ENCODE assay signal across 8 cellular contexts in the genomic region with DNA sequence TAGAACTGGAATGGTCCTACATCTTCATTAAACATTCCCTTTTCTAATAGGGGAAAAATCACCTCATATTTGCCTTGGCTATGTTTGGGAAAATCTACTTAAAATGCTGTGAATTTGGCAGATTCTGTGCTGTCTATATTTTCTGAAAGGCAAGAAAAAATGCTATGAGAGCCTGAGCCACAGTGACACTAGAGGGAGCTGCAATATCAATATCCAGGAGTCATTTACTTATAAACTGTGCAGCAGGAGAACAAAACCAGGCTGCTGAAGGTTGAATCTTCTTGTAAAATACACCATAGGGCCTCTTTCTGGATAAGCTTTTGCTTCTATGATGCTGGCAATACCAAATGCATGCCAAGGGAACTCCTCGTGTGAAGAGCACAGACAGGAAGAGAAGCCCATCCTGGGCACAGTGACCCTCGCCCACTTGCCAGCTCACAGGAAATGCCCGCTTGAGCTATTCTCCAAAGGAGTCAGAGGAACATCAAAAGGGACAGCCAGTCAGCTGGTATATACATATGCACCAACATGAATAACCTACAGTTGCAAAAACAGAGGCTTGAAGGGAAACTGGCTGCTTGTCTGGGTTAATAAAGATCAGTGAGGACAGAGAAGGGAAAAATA. TPM values are rescaled to one million over a fixed set of nuclear protein-coding genes. Genes with fewer than 3 reads are reported as not detected.
A peak's percentile ranks its signal among the peaks of the same experiment; 100 is the strongest.
DNase-seq lines count a peak whose midpoint lies in the region; ATAC-seq and TF ChIP-seq lines count a peak whose summit lies in the region.

No MANE protein-coding gene starts in this region.

- peaks cover 28% of the 10 kb centered on the region for H3K4me1 Mint-ChIP-seq in brain

- H3K4me2 ChIP-seq in PC-3 (ENCODE audit: low read length): no peak overlapping the region

- peaks cover 7% of the 10 kb centered on the region for H3K36me3 Mint-ChIP-seq in brain

- H3K9me3 Mint-ChIP-seq in brain: no peaks in the 10 kb centered on the region

- H3K27me3 Mint-ChIP-seq in brain: peaks cover 4% of the 10 kb centered on the region

- H3K4me1 ChIP-seq in PC-3 (ENCODE audit: insufficient read depth, low read length): no peaks in the 10 kb centered on the region

- intact Hi-C loops in PC-3 (cut with micrococcal nuclease): loop anchor here (1.0 to 5.0 kb wide), 3 partner anchors 377 to 513 kb away; partner anchors contain the start of gene LINGO1

- DNase-seq in DMS79 (lab: John Stamatoyannopoulos, UW) (peak; percentile 3), HuH-7 (ENCODE audit: low spot score) (peak; percentile 63), PC-3 (peak; percentile 68), iPS-NIHi11 (ENCODE audit: low spot score) (peak; percentile 55), NCI-H187 treated with DMSO at 0.1 percent for 48 hours (lab: John Stamatoyannopoulos, UW) (no peak)
- DNase-seq in stimulated activated CD4-positive, alpha-beta T cell treated with anti-CD3 and anti-CD28 coated beads, Interleukin-4, amount 100 ng/mL, for 24 hours: peak; percentile 40

- H3F3A ChIP-seq in PC-3 (ENCODE audit: low read length, unreplicated experiment): no peaks in the 10 kb centered on the region

- BruUV-seq in PC-3 (replicated peaks; lab: Mats Ljungman, UMichigan): no TSS peak

- H3K27me3 ChIP-seq in PC-3 (ENCODE audit: low read length): no peaks in the 10 kb centered on the region

- no peak overlapping the region for H2AFZ ChIP-seq in PC-3 (ENCODE audit: low read length)

- H3K27ac Mint-ChIP-seq in brain: peak overlapping the region; percentile 21 to 81 (median 59)

- no peak overlapping the region for H3K9ac ChIP-seq in PC-3 (ENCODE audit: low read length)

- no peak overlapping the region for H3K27ac ChIP-seq in PC-3 (ENCODE audit: low read length)

- no peaks in the 10 kb centered on the region for H3K79me2 ChIP-seq in PC-3 (ENCODE audit: low read length)

- H3K9me2 ChIP-seq in PC-3 (replicated peaks; ENCODE audit: low read length): no peaks in the 10 kb centered on the region

- TF ChIP-seq CTCF in PC-3 (conservative IDR thresholded peaks at IDR 0.05; ENCODE audit: low read depth, low read length) (peak; percentile 88), brain (conservative IDR thresholded peaks at IDR 0.05) (peak; percentile 77 to 88)

- H4K20me1 ChIP-seq in PC-3 (ENCODE audit: low read length): no peaks in the 10 kb centered on the region

- peak; percentile 76 for ATAC-seq in PC-3
- no peak for ATAC-seq in GM18907 (IDR thresholded peaks at IDR 0.05; ENCODE audit: unreplicated experiment)

- CTCF ChIA-PET in PC-3 (lab: Charles Lee): interaction anchor here (0.6 to 2.7 kb wide), 2 partner anchors 424 to 516 kb away, joined by 3 to 14 read pairs; no protein-coding TSS in a partner anchor

- POLR2A ChIA-PET in PC-3 (lab: Charles Lee; ENCODE audit: unreplicated experiment): no interaction called here

- no peak overlapping the region for H3K4me3 ChIP-seq in PC-3 (ENCODE audit: low read length)

- no peaks in the 10 kb centered on the region for H3K36me3 ChIP-seq in PC-3 (ENCODE audit: low read depth, low read length)

- H3K4me3 Mint-ChIP-seq in brain: peak overlapping the region in 1 of 5 experiments; percentile 9

- no peaks in the 10 kb centered on the region for H3K9me3 ChIP-seq in PC-3 (ENCODE audit: low read length)

RNA-seq across cellular contexts. Expression of gene TSPAN3, which starts 48.0 kb away (rescaled TPM):
- 125 and 140 TPM in 2 replicates for total RNA-seq in PC-3 (2014; rRNA removed)
- 206 TPM for polyA plus RNA-seq in brain (ENCODE audit: insufficient read depth, low read depth, low replicate concordance)
